ENCODE assay signal across 8 cellular contexts in the genomic region with DNA sequence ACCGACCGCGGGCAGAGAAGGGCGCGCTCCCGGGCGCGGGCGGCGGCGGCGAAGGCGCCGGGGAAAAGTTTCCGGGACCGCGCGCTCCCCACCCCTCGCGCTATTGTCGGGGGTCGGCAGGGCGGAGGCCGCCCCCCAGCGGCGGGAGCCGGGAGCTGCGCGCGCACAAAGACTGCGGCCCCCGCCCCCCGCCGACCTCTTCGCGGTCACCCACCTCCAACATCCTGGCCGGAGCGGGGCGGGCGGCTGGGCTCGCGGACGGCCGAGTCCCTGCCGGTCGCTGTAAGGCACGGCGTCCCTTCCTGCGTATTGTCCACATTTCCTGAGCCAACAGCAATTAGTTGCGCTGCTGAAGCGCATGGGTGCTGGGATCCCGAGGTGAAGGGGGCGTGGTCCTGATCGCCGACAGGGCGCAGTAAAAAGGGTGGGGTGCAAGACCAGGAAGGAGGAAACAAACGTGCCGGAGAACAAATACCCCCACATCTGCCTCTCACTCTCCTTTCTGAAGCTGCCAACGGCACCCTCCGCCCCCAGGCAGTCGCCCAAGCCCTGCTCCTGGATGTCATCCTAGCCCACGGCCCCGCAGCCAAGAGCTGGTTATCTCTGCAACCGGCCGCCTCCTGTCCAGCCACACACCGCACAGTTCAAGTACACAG. TPM values are rescaled to one million over a fixed set of nuclear protein-coding genes. Genes with fewer than 3 reads are reported as not detected.
DNase-seq lines count a peak whose midpoint lies in the region; ATAC-seq and TF ChIP-seq lines count a peak whose summit lies in the region.

A gene with protein sequence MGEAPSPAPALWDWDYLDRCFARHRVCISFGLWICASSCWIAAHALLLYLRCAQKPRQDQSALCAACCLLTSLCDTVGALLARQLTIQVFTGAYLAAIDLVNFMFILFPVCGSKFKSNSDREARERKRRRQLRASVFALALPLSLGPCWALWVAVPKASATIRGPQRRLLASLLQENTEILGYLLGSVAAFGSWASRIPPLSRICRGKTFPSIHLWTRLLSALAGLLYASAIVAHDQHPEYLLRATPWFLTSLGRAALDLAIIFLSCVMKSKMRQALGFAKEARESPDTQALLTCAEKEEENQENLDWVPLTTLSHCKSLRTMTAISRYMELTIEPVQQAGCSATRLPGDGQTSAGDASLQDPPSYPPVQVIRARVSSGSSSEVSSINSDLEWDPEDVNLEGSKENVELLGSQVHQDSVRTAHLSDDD (minus strand): TSS at position 71 of the 656 bp plus-strand sequence. CDS start 204 bp downstream, outside the sequence.

- no peaks in the 10 kb centered on the region for H3K27me3 ChIP-seq in CD8-positive, alpha-beta memory T cell (ENCODE audit: insufficient read depth, low read length, poor library complexity, severe bottlenecking)

- in situ Hi-C loops in endometrial microvascular endothelial cells (cut with HindIII; ENCODE audit: inconsistent ontology term, low pct_unique_long_range_greater_than_20kb, low sequenced_read_pairs), result no loop called here

- peak within 1 kb of the TSS; percentile 57 for H3K27ac ChIP-seq in CD8-positive, alpha-beta memory T cell (ENCODE audit: low read depth, low read length)

- peak; percentile 42 to 71 (median 64) for DNase-seq in CD8-positive, alpha-beta memory T cell
- DNase-seq in NCI-H82 treated with DMSO at 0.1 percent for 48 hours (lab: John Stamatoyannopoulos, UW; ENCODE audit: unreplicated experiment), result peak; percentile 56
- peak; percentile 13 to 49 for DNase-seq in activated CD8-positive, alpha-beta memory T cell treated with anti-CD3 and anti-CD28 coated beads for 1 hour (ENCODE audit: extremely low read depth in 1 of 2, low read depth in 1 of 2)
- DNase-seq in mesothelial cell of epicardium (ENCODE audit: low spot score in 2 of 2, unreplicated experiment in 2 of 2), result peak; percentile 55 to 79
- peak; percentile 48 for DNase-seq in stimulated activated CD8-positive, alpha-beta memory T cell treated with anti-CD3 and anti-CD28 coated beads, Interleukin-4, amount 100 ng/mL, for 24 hours (ENCODE audit: low read depth)

- no peaks in the 10 kb centered on the region for H3K9me3 Mint-ChIP-seq in CD8-positive, alpha-beta memory T cell
- no peaks in the 10 kb centered on the region for H3K9me3 Mint-ChIP-seq in mesothelial cell of epicardium

- no peaks in the 10 kb centered on the region for H3K27me3 Mint-ChIP-seq in CD8-positive, alpha-beta memory T cell
- H3K27me3 Mint-ChIP-seq in mesothelial cell of epicardium (ENCODE audit: low read depth), result no peaks in the 10 kb centered on the region

- H3K4me3 Mint-ChIP-seq in CD8-positive, alpha-beta memory T cell, result peak within 1 kb of the TSS; percentile 85 to 93 (median 89)
- H3K4me3 Mint-ChIP-seq in mesothelial cell of epicardium, result peak within 1 kb of the TSS; percentile 83

- peaks cover 11 to 19% (median 11%) of the 10 kb centered on the region in 3 donors for H3K4me1 Mint-ChIP-seq in CD8-positive, alpha-beta memory T cell
- H3K4me1 Mint-ChIP-seq in mesothelial cell of epicardium, result no peaks in the 10 kb centered on the region

- POLR2A ChIA-PET in CD8-positive, alpha-beta memory T cell (lab: Charles Lee), result interaction anchor here (0.7 to 1.0 kb wide), 2 partner anchors 39 to 628 kb away, joined by 3 read pairs; a partner anchor contains a TSS

- H3K9me3 ChIP-seq in CD8-positive, alpha-beta memory T cell (ENCODE audit: low read length), result no peaks in the 10 kb centered on the region

- no peaks in the 10 kb centered on the region for H3K36me3 Mint-ChIP-seq in CD8-positive, alpha-beta memory T cell
- peaks cover 11% of the 10 kb centered on the region for H3K36me3 Mint-ChIP-seq in mesothelial cell of epicardium

- CTCF ChIA-PET in CD8-positive, alpha-beta memory T cell (lab: Charles Lee), result interaction anchor here (0.9 to 2.0 kb wide), 6 partner anchors 9 to 632 kb away, joined by 3 to 11 read pairs (median 5); a partner anchor contains a TSS

- H3K4me1 ChIP-seq in CD8-positive, alpha-beta memory T cell (ENCODE audit: insufficient read depth, low read length), result peaks cover 7% of the 10 kb centered on the region

- no peaks in the 10 kb centered on the region for H3K36me3 ChIP-seq in CD8-positive, alpha-beta memory T cell (ENCODE audit: insufficient read depth, low read length)

- peak within 1 kb of the TSS; percentile 54 to 96 (median 82) for H3K27ac Mint-ChIP-seq in CD8-positive, alpha-beta memory T cell
- H3K27ac Mint-ChIP-seq in mesothelial cell of epicardium, result peak within 1 kb of the TSS; percentile 78

- peak within 1 kb of the TSS; percentile 73 for H3K4me3 ChIP-seq in CD8-positive, alpha-beta memory T cell (ENCODE audit: low read length)

- peak; percentile 84 for ATAC-seq in GM19452 (IDR thresholded peaks at IDR 0.05; ENCODE audit: unreplicated experiment)
- ATAC-seq in HG03565 (IDR thresholded peaks at IDR 0.05; ENCODE audit: unreplicated experiment), result peak; percentile 72

- TF ChIP-seq CTCF in mesothelial cell of epicardium (IDR thresholded peaks at IDR 0.05; ENCODE audit: unreplicated experiment), result peak; percentile 76

RNA-seq across cellular contexts. Expression of the gene that starts here (rescaled TPM):
- 1 to 10 TPM; 3.0 to 5.7 TPM for total RNA-seq in CD8-positive, alpha-beta memory T cell
- 2.6 TPM for polyA plus RNA-seq in CD8-positive, alpha-beta memory T cell
- 69.5 TPM for total RNA-seq in endometrial microvascular endothelial cells (ENCODE audit: inconsistent ontology term)
- 25.6 to 27.9 TPM (median 26.8 TPM) in 3 replicates for total RNA-seq in mesothelial cell of epicardium

Comparison
In these comparisons a context has a peak if more than half of its experiments do, and no peak if none do; other contexts are left out.
1. Peak in every context shown above with its lines: DNase-seq, ATAC-seq, H3K4me3 ChIP-seq and H3K27ac ChIP-seq.